1 cellular context compared by ENCODE assay signal in the genomic region with DNA sequence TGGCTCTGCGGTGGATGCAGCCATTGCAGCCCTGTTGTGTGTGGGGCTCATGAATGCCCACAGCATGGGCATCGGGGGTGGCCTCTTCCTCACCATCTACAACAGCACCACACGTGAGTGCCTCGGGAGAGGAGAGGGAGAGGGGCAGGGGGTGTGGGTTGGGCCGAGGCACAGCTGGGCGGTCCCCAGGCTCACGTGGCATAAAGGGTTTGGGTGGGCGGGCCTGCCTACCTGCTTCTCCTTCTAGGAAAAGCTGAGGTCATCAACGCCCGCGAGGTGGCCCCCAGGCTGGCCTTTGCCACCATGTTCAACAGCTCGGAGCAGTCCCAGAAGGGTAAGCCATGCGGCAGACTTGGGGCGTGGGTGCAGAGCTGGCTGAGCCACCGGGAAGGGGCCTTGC. TPM values are rescaled to one million over a fixed set of nuclear protein-coding genes. Genes with fewer than 3 reads are reported as not detected.
"Had no signal": no experiment of that assay in that cellular context is flagged by ENCODE, and none has a peak within 500 bp of the region (broad histone marks: within the 10 kb centered on the region; RNA-seq: fewer than 3 reads in every experiment).

No MANE protein-coding gene starts in this region.

RNA-seq across cellular contexts. Expression of a gene that starts 21.9 kb away (rescaled TPM):
- total RNA-seq: naive thymus-derived CD8-positive, alpha-beta T cell had no signal
